1 cellular context compared by ENCODE assay signal in genomic region chr19:17266975-17267788, GRCh38.
TF ChIP-seq lines count a peak whose summit lies in the region.

Gene BABAM1, plus strand, starts transcription at chr19:17267443. Its CDS starts 1,364 bp downstream, at chr19:17268807.

TF ChIP-seq in HEK293, 187 proteins besides CTCF, POLR2A, EP300 and RAD21 (continued from another document):
- TF ChIP-seq ZXDB (tag by site-specific recombination; IDR thresholded peaks at IDR 0.05) = 0 out of 2 replicates have a peak, but pooled peaks have one; percentile 43
- no peak for TF ChIP-seq MYNN (tag by site-specific recombination; IDR thresholded peaks at IDR 0.05; ENCODE audit: borderline replicate concordance)
- TF ChIP-seq YY1 (tag by site-specific recombination; IDR thresholded peaks at IDR 0.05) = peak; percentile 89
- TF ChIP-seq ZBTB8A (tag by site-specific recombination; IDR thresholded peaks at IDR 0.05) = 0 out of 2 replicates have a peak, but pooled peaks have one; percentile 28
- TF ChIP-seq ZNF623 (tag by site-specific recombination; IDR thresholded peaks at IDR 0.05) = no peak
- TF ChIP-seq GLIS1 (tag by site-specific recombination; IDR thresholded peaks at IDR 0.05) = no peak; the same call in 1 of the 2 replicates
- 0 out of 2 replicates have a peak, but pooled peaks have one; percentile 16 for TF ChIP-seq KLF8 (tag by site-specific recombination; IDR thresholded peaks at IDR 0.05)
- TF ChIP-seq ZNF664 (tag by site-specific recombination; IDR thresholded peaks at IDR 0.05) = no peak
- TF ChIP-seq ZBTB6 (tag by site-specific recombination; IDR thresholded peaks at IDR 0.05) = peak; percentile 58; the same call in 1 of the 2 replicates
- peak; percentile 94 for TF ChIP-seq SP3 (tag by site-specific recombination; IDR thresholded peaks at IDR 0.05)
- TF ChIP-seq ZNF518A (tag by site-specific recombination; conservative IDR thresholded peaks at IDR 0.05; ENCODE audit: low read depth) = peak; percentile 37
- TF ChIP-seq YY2 (tag by site-specific recombination; IDR thresholded peaks at IDR 0.05) = peak; percentile 91
- no peak for TF ChIP-seq PRDM10 (tag by site-specific recombination; IDR thresholded peaks at IDR 0.05)
- 0 out of 2 replicates have a peak, but pooled peaks have one; percentile 52 for TF ChIP-seq ZNF639 (tag by site-specific recombination; IDR thresholded peaks at IDR 0.05)
- no peak for TF ChIP-seq ZNF10 (tag by site-specific recombination; IDR thresholded peaks at IDR 0.05)
- peak; percentile 88 for TF ChIP-seq ZFP69B (tag by site-specific recombination; IDR thresholded peaks at IDR 0.05)
- peak; percentile 38; the same call in 1 of the 2 replicates for TF ChIP-seq IKZF3 (tag by site-specific recombination; IDR thresholded peaks at IDR 0.05)
- peak; percentile 58; the same call in 1 of the 2 replicates for TF ChIP-seq KLF10 (tag by site-specific recombination; IDR thresholded peaks at IDR 0.05)
- TF ChIP-seq ZFHX2 (tag by site-specific recombination; conservative IDR thresholded peaks at IDR 0.05) = peak; percentile 47
- TF ChIP-seq SETDB1 (IDR thresholded peaks at IDR 0.05; ENCODE audit: insufficient read length, low read length) = peak; percentile 23
- no peak for TF ChIP-seq INSM2 (tag by site-specific recombination; IDR thresholded peaks at IDR 0.05)
